Comparison of ENCODE assay signal across 24 cellular contexts in the genomic region with DNA sequence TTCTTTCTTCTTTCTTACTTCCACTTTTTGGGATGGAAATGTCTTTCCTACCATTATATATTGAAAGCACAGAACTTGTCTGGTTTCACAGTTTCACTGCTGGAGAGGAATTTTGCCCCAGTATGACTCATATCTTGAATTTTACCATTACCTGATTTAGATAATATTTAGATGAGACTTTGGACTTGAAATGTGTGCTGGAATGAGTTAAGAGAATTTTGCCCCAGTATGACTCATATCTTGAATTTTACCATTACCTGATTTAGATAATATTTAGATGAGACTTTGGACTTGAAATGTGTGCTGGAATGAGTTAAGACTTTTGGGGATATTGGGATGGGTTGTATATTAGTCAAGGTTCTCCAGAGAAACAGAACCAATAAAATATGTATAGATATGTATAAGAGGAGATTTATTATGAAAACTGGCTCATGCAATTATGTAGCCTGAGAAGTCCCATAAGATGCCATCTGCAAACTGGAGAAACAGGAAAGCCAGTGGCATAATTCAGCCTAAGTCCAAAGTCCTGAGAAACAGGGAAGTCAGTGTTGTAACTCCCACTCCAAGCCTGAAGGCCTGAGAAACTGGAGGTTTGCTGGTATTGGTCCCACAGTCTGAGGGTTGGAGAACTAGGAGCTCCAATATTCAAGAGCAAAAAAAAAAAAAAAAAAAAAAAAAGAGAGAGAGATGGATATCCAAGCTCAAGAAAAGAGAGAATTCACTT.
DNase-seq lines count a peak whose midpoint lies in the region; ATAC-seq, FAIRE-seq and TF ChIP-seq lines count a peak whose summit lies in the region.
"Had no signal": no experiment of that assay in that cellular context is flagged by ENCODE, and none has a peak within 500 bp of the region (broad histone marks: within the 10 kb centered on the region; RNA-seq: fewer than 3 reads in every experiment).

No MANE protein-coding gene starts in this region.

- no peaks in the 10 kb centered on the region for H3K27me3 Mint-ChIP-seq in Caco-2 (ENCODE audit: insufficient read depth, unreplicated experiment)
- no peaks in the 10 kb centered on the region for H3K27me3 Mint-ChIP-seq in activated CD4-positive, alpha-beta memory T cell treated with anti-CD3 and anti-CD28 coated beads, Interleukin-2, amount 10 ng/mL, durations not matched to agents 7 days and 5 days
- H3K27me3 Mint-ChIP-seq: CD4-positive, alpha-beta memory T cell; IgD-negative memory B cell had no signal

- no peaks in the 10 kb centered on the region for H3K36me3 ChIP-seq in Caco-2 (ENCODE audit: control insufficient read depth, insufficient read depth, low read length)
- no peaks in the 10 kb centered on the region for H3K36me3 ChIP-seq in GM12878 (ENCODE audit: control insufficient read depth in 2 of 2, insufficient read depth in 2 of 2, low read length in 1 of 2)
- no peaks in the 10 kb centered on the region for H3K36me3 ChIP-seq in small intestine (ENCODE audit: control insufficient read depth in 2 of 2, insufficient read depth in 2 of 2, low read length in 2 of 2)
- H3K36me3 ChIP-seq: BLaER1 treated with 17β-estradiol and CSF1 and Interleukin-3, amounts not matched to agents 10 nM and 100 nM; SJSA1 had no signal

- no peak overlapping the region for H3K4me3 ChIP-seq in Caco-2 (ENCODE audit: low read depth, low read length)
- H3K4me3 ChIP-seq in GM12878, result no peak overlapping the region
- no peak overlapping the region for H3K4me3 ChIP-seq in small intestine (ENCODE audit: low read depth in 1 of 2, low read length in 2 of 2)
- H3K4me3 ChIP-seq: BLaER1 treated with 17β-estradiol and CSF1 and Interleukin-3, amounts not matched to agents 10 nM and 100 nM; PC-9; SJSA1 had no signal

- no peaks in the 10 kb centered on the region for H3K9me3 Mint-ChIP-seq in Caco-2 (ENCODE audit: unreplicated experiment)
- peaks cover 6% of the 10 kb centered on the region for H3K9me3 Mint-ChIP-seq in activated CD4-positive, alpha-beta memory T cell treated with anti-CD3 and anti-CD28 coated beads, Interleukin-2, amount 10 ng/mL, durations not matched to agents 7 days and 5 days

- H4K20me1 ChIP-seq in GM12878 (ENCODE audit: control insufficient read depth, insufficient read depth), result no peaks in the 10 kb centered on the region
- H4K20me1 ChIP-seq: BLaER1 treated with 17β-estradiol and CSF1 and Interleukin-3, amounts not matched to agents 10 nM and 100 nM had no signal

- CTCF ChIA-PET in Caco-2 (lab: Charles Lee), result no interaction called here
- CTCF ChIA-PET in GM12878 (lab: Yijun Ruan, JAX), result no interaction called here
- CTCF ChIA-PET in activated CD4-positive, alpha-beta memory T cell treated with anti-CD3 and anti-CD28 coated beads, Interleukin-2, amount 10 ng/mL, durations not matched to agents 7 days and 5 days (lab: Charles Lee), result no interaction called here

- H3K27me3 ChIP-seq in Caco-2 (replicated peaks; ENCODE audit: control insufficient read depth, insufficient read depth, low read length) (no peaks in the 10 kb centered on the region), GM12878 (replicated peaks in 1 of 2; ENCODE audit: control insufficient read depth in 2 of 2, insufficient read depth in 2 of 2, low read length in 1 of 2) (no peaks in the 10 kb centered on the region), small intestine (ENCODE audit: control insufficient read depth in 2 of 2, insufficient read depth in 2 of 2, low read length in 2 of 2) (no peaks in the 10 kb centered on the region)
- H3K27me3 ChIP-seq: BLaER1 treated with 17β-estradiol and CSF1 and Interleukin-3, amounts not matched to agents 10 nM and 100 nM; SJSA1 had no signal

- no peak overlapping the region for H3K4me3 Mint-ChIP-seq in Caco-2 (ENCODE audit: unreplicated experiment)
- no peak overlapping the region for H3K4me3 Mint-ChIP-seq in activated CD4-positive, alpha-beta memory T cell treated with anti-CD3 and anti-CD28 coated beads, Interleukin-2, amount 10 ng/mL, durations not matched to agents 7 days and 5 days
- H3K4me3 Mint-ChIP-seq: CD4-positive, alpha-beta memory T cell; IgD-negative memory B cell had no signal

- no peaks in the 10 kb centered on the region for H3K9me3 ChIP-seq in Caco-2
- no peaks in the 10 kb centered on the region for H3K9me3 ChIP-seq in GM12878 (replicated peaks; ENCODE audit: control insufficient read depth, insufficient read depth, low read length)
- H3K9me3 ChIP-seq in small intestine (ENCODE audit: control insufficient read depth, low read depth), result no peaks in the 10 kb centered on the region
- H3K9me3 ChIP-seq: BLaER1 treated with 17β-estradiol and CSF1 and Interleukin-3, amounts not matched to agents 10 nM and 100 nM; SJSA1 had no signal

- RAD21 ChIA-PET in GM12878 (lab: Charles Lee; ENCODE audit: unreplicated experiment), result interaction anchor here (0.6 kb wide), 1 partner anchor 956 kb away, joined by 3 read pairs; no protein-coding TSS in a partner anchor

- in situ Hi-C loops in GM12878 (cut with MboI), result no loop called here

- H3K27ac Mint-ChIP-seq in Caco-2 (ENCODE audit: unreplicated experiment), result no peak overlapping the region
- H3K27ac Mint-ChIP-seq in activated CD4-positive, alpha-beta memory T cell treated with anti-CD3 and anti-CD28 coated beads, Interleukin-2, amount 10 ng/mL, durations not matched to agents 7 days and 5 days, result no peak overlapping the region
- H3K27ac Mint-ChIP-seq: CD4-positive, alpha-beta memory T cell; IgD-negative memory B cell had no signal

- H3K36me3 Mint-ChIP-seq in Caco-2 (ENCODE audit: insufficient read depth, unreplicated experiment), result no peaks in the 10 kb centered on the region
- no peaks in the 10 kb centered on the region for H3K36me3 Mint-ChIP-seq in activated CD4-positive, alpha-beta memory T cell treated with anti-CD3 and anti-CD28 coated beads, Interleukin-2, amount 10 ng/mL, durations not matched to agents 7 days and 5 days (ENCODE audit: low read depth)
- H3K36me3 Mint-ChIP-seq: CD4-positive, alpha-beta memory T cell; IgD-negative memory B cell had no signal

- intact Hi-C loops in Caco-2 (cut with micrococcal nuclease; ENCODE audit: unreplicated experiment) (no loop called here), GM12878 (cut with micrococcal nuclease; ENCODE audit: unreplicated experiment) (no loop called here), left colon (cut with DNase I, micrococcal nuclease) (no loop called here)

- H3K79me2 ChIP-seq in GM12878 (ENCODE audit: control insufficient read depth, insufficient read depth, low read length), result no peaks in the 10 kb centered on the region

- H3K9ac ChIP-seq in GM12878 (ENCODE audit: control insufficient read depth, insufficient read depth, low read length), result no peak overlapping the region
- H3K9ac ChIP-seq: BLaER1 treated with 17β-estradiol and CSF1 and Interleukin-3, amounts not matched to agents 10 nM and 100 nM; KMS-11 had no signal

- H3K4me1 ChIP-seq in Caco-2, result peaks cover 22% of the 10 kb centered on the region
- H3K4me1 ChIP-seq in GM12878 (ENCODE audit: control insufficient read depth, insufficient read depth, low read length), result no peaks in the 10 kb centered on the region
- peaks cover 4 to 6% of the 10 kb centered on the region in 2 donors for H3K4me1 ChIP-seq in small intestine (ENCODE audit: control insufficient read depth in 2 of 2, insufficient read depth in 1 of 2, low read depth in 1 of 2, low read length in 1 of 2)
- H3K4me1 ChIP-seq: SJSA1 had no signal

- no peak for TF ChIP-seq EP300 in GM12878 (IDR thresholded peaks at IDR 0.05; ENCODE audit: borderline replicate concordance in 1 of 2, control insufficient read depth in 1 of 2, low read depth in 2 of 2, low read length in 2 of 2)

- POLR2A ChIA-PET in Caco-2 (lab: Charles Lee), result interaction anchor here (0.7 kb wide), 1 partner anchor 68 kb away, joined by 4 read pairs; no protein-coding TSS in a partner anchor
- POLR2A ChIA-PET in GM12878 (lab: Charles Lee), result no interaction called here
- POLR2A ChIA-PET in activated CD4-positive, alpha-beta memory T cell treated with anti-CD3 and anti-CD28 coated beads, Interleukin-2, amount 10 ng/mL, durations not matched to agents 7 days and 5 days (lab: Charles Lee), result no interaction called here

- peaks cover 16% of the 10 kb centered on the region for H3K4me1 Mint-ChIP-seq in Caco-2 (ENCODE audit: low read depth, unreplicated experiment)
- no peaks in the 10 kb centered on the region for H3K4me1 Mint-ChIP-seq in activated CD4-positive, alpha-beta memory T cell treated with anti-CD3 and anti-CD28 coated beads, Interleukin-2, amount 10 ng/mL, durations not matched to agents 7 days and 5 days
- H3K4me1 Mint-ChIP-seq: CD4-positive, alpha-beta memory T cell; IgD-negative memory B cell had no signal

- no TSS peak for BruUV-seq in Caco-2 (replicated peaks; lab: Mats Ljungman, UMichigan)
- BruUV-seq in GM12878 (replicated peaks; lab: Mats Ljungman, UMichigan), result no TSS peak

- no peak for TF ChIP-seq CTCF in Caco-2 (IDR thresholded peaks at IDR 0.05; ENCODE audit: insufficient read depth in 1 of 2, low read depth in 1 of 2, low read length in 1 of 2, severe bottlenecking in 1 of 2, unreplicated experiment in 1 of 2)
- no peak for TF ChIP-seq CTCF in GM12878 (IDR thresholded peaks at IDR 0.05 in 2 of 3, conservative IDR thresholded peaks at IDR 0.05 in 1 of 3; ENCODE audit: control insufficient read depth in 2 of 3, extremely low read depth in 1 of 3, insufficient read depth in 1 of 3, low read depth in 3 of 3, low read length in 3 of 3)

- ATAC-seq in GM12878, result no peak
- peak; percentile 99 for ATAC-seq in left colon
- no peak for ATAC-seq in GM19467 (IDR thresholded peaks at IDR 0.05; ENCODE audit: unreplicated experiment)
- ATAC-seq: Right ventricle myocardium inferior had no signal

- SMC1A ChIA-PET in GM12878 (lab: Charles Lee; ENCODE audit: uncharacterized antibody, unreplicated experiment), result interaction anchor here (1.4 kb wide), 1 partner anchor 9 kb away, joined by 6 read pairs; no protein-coding TSS in a partner anchor

- H3K4me2 ChIP-seq in GM12878 (ENCODE audit: control insufficient read depth, insufficient read depth), result no peak overlapping the region
- H3K4me2 ChIP-seq: BLaER1 treated with 17β-estradiol and CSF1 and Interleukin-3, amounts not matched to agents 10 nM and 100 nM; KMS-11; PC-9 had no signal

- TF ChIP-seq POLR2A in GM12878 (IDR thresholded peaks at IDR 0.05; ENCODE audit: low read depth, low read length), result no peak

- no peak for FAIRE-seq in GM12878 (lab: Jason Lieb, UNC)
- peak; percentile 36 for FAIRE-seq in small intestine (lab: Jason Lieb, UNC)
- FAIRE-seq: H1 had no signal

- H3K27ac ChIP-seq in GM12878 (ENCODE audit: control insufficient read depth, insufficient read depth) (no peak overlapping the region), small intestine (ENCODE audit: low read depth in 1 of 2, low read length in 1 of 2) (peak overlapping the region in 1 of 2 donors; percentile 41)
- H3K27ac ChIP-seq: BLaER1 treated with 17β-estradiol and CSF1 and Interleukin-3, amounts not matched to agents 10 nM and 100 nM; KMS-11; PC-9; SJSA1 had no signal

- peak; percentile 15 to 51 for DNase-seq in Caco-2
- DNase-seq in GM12878 (ENCODE audit: low read depth, low spot score), result no peak
- peak; percentile 6 to 41 for DNase-seq in left colon
- peak; percentile 94 for DNase-seq in small intestine
- DNase-seq in activated CD4-positive, alpha-beta memory T cell treated with anti-CD3 and anti-CD28 coated beads, Interleukin-2, amount 10 ng/mL, durations not matched to agents 7 days and 5 days, result no peak
- no peak for DNase-seq in activated T-cell treated with anti-CD3 and anti-CD28 coated beads, Interleukin-2, amount 50 U/mL, for 48 hours
- DNase-seq: CD4-positive, alpha-beta memory T cell; COR-L47; DMS 273 treated with DMSO at 0.1 percent for 48 hours; DND-41; HCEC 1CT; NCI-H1048; NCI-H1417; NCI-H1694; NCI-H2029 treated with DMSO at 0.1 percent for 48 hours; NCI-H526 treated with DMSO at 0.1 percent for 48 hours; PC-9 had no signal

- no peak for TF ChIP-seq RAD21 in GM12878 (IDR thresholded peaks at IDR 0.05; ENCODE audit: insufficient read depth, low read depth, low read length)

- no peak overlapping the region for H2AFZ ChIP-seq in GM12878 (ENCODE audit: control insufficient read depth, low read depth, low read length)
- H2AFZ ChIP-seq: PC-9 had no signal

Comparison
In these comparisons a context has a peak if more than half of its experiments do, and no peak if none do; other contexts are left out.
1. DNase-seq: peak in Caco-2 (2 of 2), left colon (2 of 2) and small intestine (single experiment); none in GM12878 (single experiment), activated CD4-positive, alpha-beta memory T cell treated with anti-CD3 and anti-CD28 coated beads, Interleukin-2, amount 10 ng/mL, durations not matched to agents 7 days and 5 days (single experiment) and activated T-cell treated with anti-CD3 and anti-CD28 coated beads, Interleukin-2, amount 50 U/mL, for 48 hours (0 of 2).